ENCODE assay signal across 19 cellular contexts in the genomic region with DNA sequence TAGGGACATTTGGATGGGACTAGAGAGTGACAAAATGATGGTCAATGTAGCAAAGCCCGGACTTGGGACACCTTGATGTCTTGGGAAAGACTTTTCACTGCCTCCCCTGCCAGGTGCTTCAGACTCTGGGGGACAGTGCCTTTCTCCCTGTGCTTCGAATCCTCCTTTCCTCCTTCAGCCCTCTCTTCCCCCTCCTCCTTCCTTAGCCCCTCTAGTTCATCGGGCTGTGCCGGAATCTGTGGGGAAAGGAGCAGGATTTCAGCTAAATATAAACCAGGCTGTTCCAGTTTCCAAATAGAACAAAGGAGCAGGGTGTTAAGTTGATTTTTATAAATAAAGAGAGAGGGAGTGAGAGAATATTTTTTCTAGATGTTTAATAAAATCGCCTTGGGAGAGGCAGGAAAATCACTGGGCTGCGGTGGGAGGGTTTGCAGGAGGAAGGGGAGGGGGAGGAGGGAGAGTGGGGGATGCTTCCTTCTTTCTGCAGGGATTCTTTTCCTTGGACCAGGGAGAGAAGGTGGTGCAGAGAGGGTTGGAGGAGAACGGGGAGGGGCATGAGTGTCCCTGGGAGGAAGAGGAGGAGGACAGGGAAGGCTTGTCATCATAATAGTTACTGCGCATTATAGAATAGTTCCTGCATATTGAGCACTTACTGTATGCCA. TPM values are rescaled to one million over a fixed set of nuclear protein-coding genes. Genes with fewer than 3 reads are reported as not detected.
DNase-seq lines count a peak whose midpoint lies in the region; ATAC-seq, FAIRE-seq and TF ChIP-seq lines count a peak whose summit lies in the region.
"Had no signal": no experiment of that assay in that cellular context is flagged by ENCODE, and none has a peak within 500 bp of the region (broad histone marks: within the 10 kb centered on the region; RNA-seq: fewer than 3 reads in every experiment).

No MANE protein-coding gene starts in this region.

- H3K4me1 ChIP-seq in HUES48 (ENCODE audit: control insufficient read depth, insufficient read depth, low read length) (peaks cover 2% of the 10 kb centered on the region; the same call in 1 of the 2 replicates), neural progenitor cell (peaks cover 6% of the 10 kb centered on the region), SK-N-SH (ENCODE audit: control insufficient read depth in 1 of 2, insufficient read depth in 2 of 2, low read depth in 1 of 2, low read length in 1 of 2) (no peaks in the 10 kb centered on the region)

- peak overlapping the region; percentile 48 for H3K4me3 Mint-ChIP-seq in neural progenitor cell
- H3K4me3 Mint-ChIP-seq: CD4-positive, CD25-positive, alpha-beta regulatory T cell had no signal

- H3K9me2 ChIP-seq in SK-N-SH, result no peaks in the 10 kb centered on the region

- H3K9me3 ChIP-seq in HUES48 (ENCODE audit: control insufficient read depth, insufficient read depth, low read length) (no peaks in the 10 kb centered on the region), neural progenitor cell (ENCODE audit: low read depth) (no peaks in the 10 kb centered on the region), SK-N-SH (no peaks in the 10 kb centered on the region)

- H3K79me2 ChIP-seq in neural progenitor cell (ENCODE audit: low read depth) (no peaks in the 10 kb centered on the region), SK-N-SH (ENCODE audit: insufficient read depth) (no peaks in the 10 kb centered on the region)

- no peaks in the 10 kb centered on the region for H3F3A ChIP-seq in neural progenitor cell (ENCODE audit: low read depth)
- H3F3A ChIP-seq in SK-N-SH (replicated peaks; ENCODE audit: insufficient read depth), result no peaks in the 10 kb centered on the region

- no peak for FAIRE-seq in RCC 7860 (lab: Jason Lieb, UNC)

- H3K4me1 Mint-ChIP-seq in neural progenitor cell, result peaks cover 14% of the 10 kb centered on the region
- H3K4me1 Mint-ChIP-seq: CD4-positive, CD25-positive, alpha-beta regulatory T cell had no signal

- peaks cover 6% of the 10 kb centered on the region for H3K27me3 Mint-ChIP-seq in neural progenitor cell (ENCODE audit: insufficient read depth, low read depth)

- no peak overlapping the region for H3K9ac ChIP-seq in HUES48 (ENCODE audit: low read depth, low read length)
- no peak overlapping the region for H3K9ac ChIP-seq in neural progenitor cell
- H3K9ac ChIP-seq in SK-N-SH, result no peak overlapping the region
- H3K9ac ChIP-seq: GM23248 had no signal

- H3K4me2 ChIP-seq in neural progenitor cell (peak overlapping the region; percentile 68), SK-N-SH (no peak overlapping the region)

- H4K20me1 ChIP-seq in neural progenitor cell (ENCODE audit: low read depth), result no peaks in the 10 kb centered on the region
- H4K20me1 ChIP-seq in SK-N-SH (ENCODE audit: insufficient read depth), result no peaks in the 10 kb centered on the region

- H3K27me3 ChIP-seq in HUES48 (ENCODE audit: control insufficient read depth, insufficient read depth, low read length) (no peaks in the 10 kb centered on the region), neural progenitor cell (no peaks in the 10 kb centered on the region), SK-N-SH (ENCODE audit: insufficient read depth) (peaks cover 16% of the 10 kb centered on the region; the same call in 1 of the 2 replicates)

- peak; percentile 18 for DNase-seq in neural progenitor cell (ENCODE audit: low spot score)
- DNase-seq in RCC 7860 (ENCODE audit: low spot score), result no peak
- DNase-seq in SK-N-SH, result no peak
- DNase-seq: CD4-positive, CD25-positive, alpha-beta regulatory T cell; EL; GM23248; KBM-7; MM.1S; NCI-H1048; NCI-H1417 treated with DMSO at 0.1 percent for 48 hours; NCI-H187; NCI-H446 treated with DMSO at 0.1 percent for 48 hours; SIG-M5 had no signal

- no peak for ATAC-seq in activated CD4-positive, CD25-positive, alpha-beta regulatory T cell treated with anti-CD3 and anti-CD28 coated beads, Interleukin-2, amount 50 U/mL, for 24 hours
- ATAC-seq in GM21576 (IDR thresholded peaks at IDR 0.05; ENCODE audit: unreplicated experiment), result no peak
- ATAC-seq: SK-N-SH treated with all-trans-retinoic acid at 6 μM for 48 hours had no signal

- H3K9me3 Mint-ChIP-seq in neural progenitor cell, result no peaks in the 10 kb centered on the region

- no peak for TF ChIP-seq RAD21 in SK-N-SH (IDR thresholded peaks at IDR 0.05; ENCODE audit: low read length)

- 15% methylated on average over 8 of the region's 8 CpGs for WGBS in SK-N-SH (ENCODE audit: low lambda C conversion rate)

- TF ChIP-seq CTCF in neural progenitor cell (IDR thresholded peaks at IDR 0.05) (no peak), SK-N-SH (IDR thresholded peaks at IDR 0.05) (no peak)

- no peaks in the 10 kb centered on the region for H3K36me3 Mint-ChIP-seq in neural progenitor cell
- H3K36me3 Mint-ChIP-seq: CD4-positive, CD25-positive, alpha-beta regulatory T cell had no signal

- H3K4me3 ChIP-seq in HUES48 (ENCODE audit: low read depth, low read length) (peak overlapping the region; percentile 26; the same call in 1 of the 2 replicates), neural progenitor cell (peak overlapping the region; percentile 35), SK-N-SH (ENCODE audit: low read depth in 2 of 2, low read length in 1 of 2) (no peak overlapping the region)
- H3K4me3 ChIP-seq: GM23248 had no signal

- POLR2A ChIA-PET in SK-N-SH (lab: Yijun Ruan, JAX), result no interaction called here

- no peak overlapping the region for H3K27ac Mint-ChIP-seq in neural progenitor cell
- H3K27ac Mint-ChIP-seq: CD4-positive, CD25-positive, alpha-beta regulatory T cell had no signal

- CTCF ChIA-PET in SK-N-SH (lab: Yijun Ruan, JAX), result interaction anchor here (0.6 kb wide), 1 partner anchor 1177 kb away, joined by 3 read pairs; no protein-coding TSS in a partner anchor

- no peaks in the 10 kb centered on the region for H3K36me3 ChIP-seq in HUES48 (ENCODE audit: control insufficient read depth, insufficient read depth, low read length)
- H3K36me3 ChIP-seq in neural progenitor cell, result no peaks in the 10 kb centered on the region
- no peaks in the 10 kb centered on the region for H3K36me3 ChIP-seq in SK-N-SH (replicated peaks in 1 of 2; ENCODE audit: control insufficient read depth in 1 of 2, insufficient read depth in 2 of 2, low read length in 1 of 2)

- TF ChIP-seq EP300 in SK-N-SH (IDR thresholded peaks at IDR 0.05; ENCODE audit: borderline replicate concordance in 1 of 2, low read depth in 1 of 2, low read length in 1 of 2), result no peak

- no peak overlapping the region for H3K27ac ChIP-seq in HUES48 (ENCODE audit: low read depth, low read length)
- H3K27ac ChIP-seq in cingulate gyrus (ENCODE audit: low read depth, low read length), result peak overlapping the region; percentile 19
- H3K27ac ChIP-seq in neural progenitor cell, result no peak overlapping the region
- no peak overlapping the region for H3K27ac ChIP-seq in SK-N-SH (ENCODE audit: low read depth in 2 of 2, low read length in 1 of 2)
- H3K27ac ChIP-seq: GM23248 had no signal

- H2AFZ ChIP-seq in neural progenitor cell (replicated peaks) (peak overlapping the region; percentile 70), SK-N-SH (ENCODE audit: low read depth) (no peak overlapping the region)
- H2AFZ ChIP-seq: GM23248 had no signal

TF ChIP-seq in SK-N-SH, 30 proteins besides CTCF, POLR2A, EP300 and RAD21 (continues in another document):
- TF ChIP-seq JUND (IDR thresholded peaks at IDR 0.05) (no peak), GATA2 (CRISPR knock-in tag; IDR thresholded peaks at IDR 0.05) (no peak), USF1 (IDR thresholded peaks at IDR 0.05; ENCODE audit: borderline replicate concordance, low read depth) (no peak), GABPA (IDR thresholded peaks at IDR 0.05; ENCODE audit: low read depth) (no peak), RFX5 (IDR thresholded peaks at IDR 0.05; ENCODE audit: low read length) (no peak), YY1 (IDR thresholded peaks at IDR 0.05; ENCODE audit: low read depth) (no peak), NRF1 (IDR thresholded peaks at IDR 0.05; ENCODE audit: low read depth, low read length) (no peak), CHD2 (IDR thresholded peaks at IDR 0.05; ENCODE audit: low read length, partially characterized antibody) (no peak)
- TF ChIP-seq, protein P1, sequence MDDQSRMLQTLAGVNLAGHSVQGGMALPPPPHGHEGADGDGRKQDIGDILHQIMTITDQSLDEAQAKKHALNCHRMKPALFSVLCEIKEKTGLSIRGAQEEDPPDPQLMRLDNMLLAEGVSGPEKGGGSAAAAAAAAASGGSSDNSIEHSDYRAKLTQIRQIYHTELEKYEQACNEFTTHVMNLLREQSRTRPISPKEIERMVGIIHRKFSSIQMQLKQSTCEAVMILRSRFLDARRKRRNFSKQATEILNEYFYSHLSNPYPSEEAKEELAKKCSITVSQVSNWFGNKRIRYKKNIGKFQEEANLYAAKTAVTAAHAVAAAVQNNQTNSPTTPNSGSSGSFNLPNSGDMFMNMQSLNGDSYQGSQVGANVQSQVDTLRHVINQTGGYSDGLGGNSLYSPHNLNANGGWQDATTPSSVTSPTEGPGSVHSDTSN (IDR thresholded peaks at IDR 0.05), result no peak
- TF ChIP-seq, protein P2, sequence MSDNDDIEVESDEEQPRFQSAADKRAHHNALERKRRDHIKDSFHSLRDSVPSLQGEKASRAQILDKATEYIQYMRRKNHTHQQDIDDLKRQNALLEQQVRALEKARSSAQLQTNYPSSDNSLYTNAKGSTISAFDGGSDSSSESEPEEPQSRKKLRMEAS (IDR thresholded peaks at IDR 0.05; ENCODE audit: low read depth), result no peak

RNA-seq across cellular contexts. Expression of gene CABP1, which starts 21.3 kb away (rescaled TPM):
- total RNA-seq in neural progenitor cell (ENCODE audit: low replicate concordance), result 0.47 and 1.6 TPM in 2 replicates
- polyA plus RNA-seq in SK-N-SH (2012; rRNA removed), result 0.08 and 0.21 TPM in 2 replicates
- polyA plus RNA-seq in SK-N-SH (2012; cell fraction: cytosol; rRNA removed), result 0.12 and 0.18 TPM in 2 replicates
- polyA plus RNA-seq in SK-N-SH (2012; cell fraction: nucleus; rRNA removed), result 0.27 and 0.38 TPM in 2 replicates
- total RNA-seq: CD4-positive, CD25-positive, alpha-beta regulatory T cell; GM23248 had no signal
- polyA plus RNA-seq: BJ; CD4-positive, CD25-positive, alpha-beta regulatory T cell; GM23248 had no signal

RNA-seq across cellular contexts. Expression of gene POP5, which starts 37.9 kb away (rescaled TPM):
- total RNA-seq in neural progenitor cell (ENCODE audit: low replicate concordance), result 42.7 and 43.7 TPM in 2 replicates
- polyA plus RNA-seq in SK-N-SH (2012; rRNA removed), result 129 and 148 TPM in 2 replicates
- polyA plus RNA-seq in SK-N-SH (2012; cell fraction: cytosol; rRNA removed), result 113 and 122 TPM in 2 replicates
- 212 and 233 TPM in 2 replicates for polyA plus RNA-seq in SK-N-SH (2012; cell fraction: nucleus; rRNA removed)

Comparison
In these comparisons a context has a peak if more than half of its experiments do, and no peak if none do; other contexts are left out.
1. H3K4me3 ChIP-seq: peak in HUES48 (single experiment) and neural progenitor cell (single experiment); none in SK-N-SH (0 of 2).